In genomic region chr19:53898680-53899341, GRCh38 we compare ENCODE assay signal across 22 cellular contexts. TPM values are rescaled to one million over a fixed set of nuclear protein-coding genes. Genes with fewer than 3 reads are reported as not detected.
A peak's percentile ranks its signal among the peaks of the same experiment; 100 is the strongest.
DNase-seq lines count a peak whose midpoint lies in the region; FAIRE-seq and TF ChIP-seq lines count a peak whose summit lies in the region.
"Had no signal": no experiment of that assay in that cellular context is flagged by ENCODE, and none has a peak within 500 bp of the region (broad histone marks: within the 10 kb centered on the region; RNA-seq: fewer than 3 reads in every experiment).

No MANE protein-coding gene starts in this region.

- BruUV-seq in A673 (replicated peaks; lab: Mats Ljungman, UMichigan): no TSS peak

- intact Hi-C loops in A673 (cut with micrococcal nuclease; ENCODE audit: unreplicated experiment): no loop called here

- H3F3A ChIP-seq in SK-N-SH (replicated peaks; ENCODE audit: insufficient read depth): no peaks in the 10 kb centered on the region

- CTCF ChIA-PET in A673 (lab: Charles Lee) (no interaction called here), HEK293T (lab: Yijun Ruan, JAX) (interaction anchor here (0.7 to 1.2 kb wide), 3 partner anchors 13 to 137 kb away, joined by 3 to 11 read pairs (median 4); no protein-coding TSS in a partner anchor), SK-N-SH (lab: Yijun Ruan, JAX) (interaction anchor here (1.1 to 2.4 kb wide), 4 partner anchors 8 to 501 kb away, joined by 4 to 11 read pairs (median 6); no protein-coding TSS in a partner anchor)

- H3K9ac ChIP-seq in SK-N-SH (no peak overlapping the region), iPS-15b (ENCODE audit: low read depth, low read length) (no peak overlapping the region)

- H3K79me2 ChIP-seq in SK-N-SH (ENCODE audit: insufficient read depth): no peaks in the 10 kb centered on the region

- FAIRE-seq in D721Med (lab: Jason Lieb, UNC): no peak
- FAIRE-seq: GM18507, RCC 7860 had no signal

- no peaks in the 10 kb centered on the region for H4K20me1 ChIP-seq in SK-N-SH (ENCODE audit: insufficient read depth)

- no peak overlapping the region for H2AFZ ChIP-seq in SK-N-SH (ENCODE audit: low read depth)

- H3K27ac ChIP-seq in A673 (ENCODE audit: low read depth, low read length, poor library complexity, severe bottlenecking): no peak overlapping the region
- no peak overlapping the region for H3K27ac ChIP-seq in SK-N-SH (ENCODE audit: low read depth in 2 of 2, low read length in 1 of 2)
- H3K27ac ChIP-seq: adrenal gland, gastroesophageal sphincter, tibial nerve had no signal

- H3K4me1 ChIP-seq in A673 (ENCODE audit: insufficient read depth, low read length, poor library complexity, severe bottlenecking): peaks cover 8% of the 10 kb centered on the region
- H3K4me1 ChIP-seq in SK-N-SH (ENCODE audit: control insufficient read depth in 1 of 2, insufficient read depth in 2 of 2, low read depth in 1 of 2, low read length in 1 of 2): peaks cover 0 to 5% of the 10 kb centered on the region in 2 experiments; a peak in 1 of 4 replicates
- peaks cover 8% of the 10 kb centered on the region for H3K4me1 ChIP-seq in iPS-15b (ENCODE audit: control insufficient read depth, insufficient read depth, low read length)
- H3K4me1 ChIP-seq: adrenal gland had no signal

- H3K36me3 ChIP-seq in A673 (ENCODE audit: insufficient read depth, low read length, poor library complexity, severe bottlenecking) (no peaks in the 10 kb centered on the region), SK-N-SH (replicated peaks in 1 of 2; ENCODE audit: control insufficient read depth in 1 of 2, insufficient read depth in 2 of 2, low read length in 1 of 2) (no peaks in the 10 kb centered on the region), iPS-15b (ENCODE audit: control insufficient read depth, insufficient read depth, low read length) (peaks cover 5% of the 10 kb centered on the region)
- H3K36me3 ChIP-seq: adrenal gland, gastroesophageal sphincter, tibial nerve had no signal

- whole genome bisulfite sequencing in SK-N-SH (ENCODE audit: low lambda C conversion rate): 4% methylated on average over 24 of the region's 40 CpGs

- no peaks in the 10 kb centered on the region for H3K9me2 ChIP-seq in SK-N-SH

- no peak for TF ChIP-seq RAD21 in SK-N-SH (IDR thresholded peaks at IDR 0.05; ENCODE audit: low read length)

- POLR2A ChIA-PET in A673 (lab: Charles Lee; ENCODE audit: low non-redundant PET): no interaction called here
- POLR2A ChIA-PET in HEK293T (lab: Yijun Ruan, JAX): interaction anchor here (0.9 kb wide), 1 partner anchor 82 kb away, joined by 3 read pairs; no protein-coding TSS in a partner anchor
- POLR2A ChIA-PET in SK-N-SH (lab: Yijun Ruan, JAX): no interaction called here

- H3K9me3 ChIP-seq in A673 (ENCODE audit: low read depth, low read length, poor library complexity, severe bottlenecking): no peaks in the 10 kb centered on the region
- no peaks in the 10 kb centered on the region for H3K9me3 ChIP-seq in SK-N-SH
- H3K9me3 ChIP-seq in iPS-15b (ENCODE audit: control insufficient read depth, insufficient read depth, low read length): no peaks in the 10 kb centered on the region
- H3K9me3 ChIP-seq: adrenal gland, gastroesophageal sphincter, tibial nerve had no signal

- no peak for TF ChIP-seq EP300 in SK-N-SH (IDR thresholded peaks at IDR 0.05; ENCODE audit: borderline replicate concordance in 1 of 2, low read depth in 1 of 2, low read length in 1 of 2)

- H3K27me3 ChIP-seq in A673 (replicated peaks; ENCODE audit: insufficient read depth, low read depth, low read length, poor library complexity): peaks cover 7% of the 10 kb centered on the region
- peaks cover 48% of the 10 kb centered on the region for H3K27me3 ChIP-seq in SK-N-SH (ENCODE audit: insufficient read depth)
- H3K27me3 ChIP-seq in iPS-15b (ENCODE audit: control insufficient read depth, insufficient read depth, low read length): peaks cover 7% of the 10 kb centered on the region

- H3K4me2 ChIP-seq in SK-N-SH: 0 out of 2 replicates have a peak overlapping the region, but pooled peaks have one; percentile 33

- DNase-seq in A673 (ENCODE audit: low spot score): peak; percentile 78
- DNase-seq in HEK293T (ENCODE audit: extremely low spot score): peak; percentile 88
- DNase-seq in SK-N-SH: peak; percentile 96
- DNase-seq in GM10266 (ENCODE audit: extremely low spot score): no peak
- no peak for DNase-seq in D721Med (ENCODE audit: insufficient read length, low spot score)
- no peak for DNase-seq in AML-193 (lab: John Stamatoyannopoulos, UW)
- DNase-seq in NOMO-1 (lab: John Stamatoyannopoulos, UW; ENCODE audit: unreplicated experiment in 2 of 2): no peak
- DNase-seq: activated CD4-positive, alpha-beta T cell treated with anti-CD3 and anti-CD28 coated beads, Interleukin-2, amount 10 ng/mL, durations not matched to agents 7 days and 5 days; activated T-cell treated with anti-CD3 and anti-CD28 coated beads, Interleukin-2, amount 50 U/mL, for 72 hours; adrenal gland; Calu3; NCI-H1694 treated with DMSO at 0.1 percent for 48 hours; NCI-H510A treated with DMSO at 0.1 percent for 48 hours; stimulated activated CD4-positive, alpha-beta T cell treated with anti-CD3 and anti-CD28 coated beads, Interleukin-4, amount 100 ng/mL, for 24 hours; T-helper 2 cell had no signal

- TF ChIP-seq CTCF in A673 (conservative IDR thresholded peaks at IDR 0.05; ENCODE audit: low read depth, low read length): no peak
- no peak for TF ChIP-seq CTCF in SK-N-SH (IDR thresholded peaks at IDR 0.05)
- no peak for TF ChIP-seq CTCF in GM10266 (IDR thresholded peaks at IDR 0.05; ENCODE audit: control insufficient read depth, insufficient read depth, low read depth, missing control alignments)
- no peak for TF ChIP-seq CTCF in D721Med (IDR thresholded peaks at IDR 0.05; ENCODE audit: insufficient read depth, missing control alignments)

- no peak overlapping the region for H3K4me3 ChIP-seq in A673 (ENCODE audit: low read depth, low read length, poor library complexity, severe bottlenecking)
- peak overlapping the region in 1 of 2 experiments; percentile 33; a peak in 2 of 4 replicates for H3K4me3 ChIP-seq in SK-N-SH (ENCODE audit: low read depth in 2 of 2, low read length in 1 of 2)
- peak overlapping the region; percentile 55 for H3K4me3 ChIP-seq in iPS-15b (ENCODE audit: low read depth, low read length)
- H3K4me3 ChIP-seq: adrenal gland, gastroesophageal sphincter, tibial nerve had no signal

TF ChIP-seq in HEK293T, 16 proteins besides CTCF, POLR2A, EP300 and RAD21 (continues in another document):
- TF ChIP-seq FOXM1 (IDR thresholded peaks at IDR 0.05; ENCODE audit: borderline replicate concordance) (no peak), FOXA1 (IDR thresholded peaks at IDR 0.05) (no peak), ELF4 (IDR thresholded peaks at IDR 0.05) (no peak), SUZ12 (IDR thresholded peaks at IDR 0.05) (no peak), ARNT (IDR thresholded peaks at IDR 0.05) (no peak), L3MBTL2 (conservative IDR thresholded peaks at IDR 0.05) (no peak), NFRKB (IDR thresholded peaks at IDR 0.05) (no peak), HDGF (IDR thresholded peaks at IDR 0.05; ENCODE audit: borderline replicate concordance) (no peak), ZNF384 (IDR thresholded peaks at IDR 0.05) (no peak), PKNOX1 (IDR thresholded peaks at IDR 0.05) (no peak), TARDBP (IDR thresholded peaks at IDR 0.05) (no peak), SP1 (IDR thresholded peaks at IDR 0.05) (no peak; the same call in 1 of the 2 replicates)

TF ChIP-seq in SK-N-SH, 30 proteins besides CTCF, POLR2A, EP300 and RAD21:
- no peak for TF ChIP-seq MXI1 (IDR thresholded peaks at IDR 0.05; ENCODE audit: low read depth, low read length)

RNA-seq across cellular contexts. Expression of gene CACNG7, which starts 10.3 kb away (rescaled TPM):
- total RNA-seq in A673 (2021): not detected in 2 replicates
- polyA plus RNA-seq in SK-N-SH (2012; rRNA removed): 25.7 and 30.7 TPM in 2 replicates
- 18.5 and 29.5 TPM in 2 replicates for polyA plus RNA-seq in SK-N-SH (2012; cell fraction: cytosol; rRNA removed)
- 34.0 and 43.1 TPM in 2 replicates for polyA plus RNA-seq in SK-N-SH (2012; cell fraction: nucleus; rRNA removed)
- total RNA-seq: activated CD4-positive, alpha-beta T cell treated with anti-CD3 and anti-CD28 coated beads, Interleukin-2, amount 10 ng/mL, durations not matched to agents 7 days and 5 days; activated T-cell treated with anti-CD3 and anti-CD28 coated beads, Interleukin-2, amount 50 U/mL, for 72 hours; Calu3; gastroesophageal sphincter; mononuclear cell; omental fat pad; tibial nerve had no signal

RNA-seq across cellular contexts. Expression of gene PRKCG, which starts 16.8 kb away (rescaled TPM):
- total RNA-seq in A673 (2021): 0.57 and 0.84 TPM in 2 replicates
- polyA plus RNA-seq in SK-N-SH (2012; rRNA removed): 0.08 and 0.26 TPM in 2 replicates
- polyA plus RNA-seq in SK-N-SH (2012; cell fraction: cytosol; rRNA removed): 0.03 and 0.07 TPM in 2 replicates
- polyA plus RNA-seq in SK-N-SH (2012; cell fraction: nucleus; rRNA removed): 1.2 and 1.4 TPM in 2 replicates
- total RNA-seq: activated T-cell treated with anti-CD3 and anti-CD28 coated beads, Interleukin-2, amount 50 U/mL, for 72 hours; adrenal gland; gastroesophageal sphincter; omental fat pad; tibial nerve had no signal
- polyA plus RNA-seq: adrenal gland had no signal

RNA-seq across cellular contexts. Expression of gene MYADM, which starts 31.1 kb away (rescaled TPM):
- 51.3 and 53.2 TPM in 2 replicates for total RNA-seq in A673 (2021)
- polyA plus RNA-seq in SK-N-SH (2012; rRNA removed): 28.3 and 38.7 TPM in 2 replicates
- 23.0 and 25.4 TPM in 2 replicates for polyA plus RNA-seq in SK-N-SH (2012; cell fraction: cytosol; rRNA removed)
- 49.8 and 50.7 TPM in 2 replicates for polyA plus RNA-seq in SK-N-SH (2012; cell fraction: nucleus; rRNA removed)

Comparison
In these comparisons a context has a peak if more than half of its experiments do, and no peak if none do; other contexts are left out.
1. DNase-seq: peak in A673 (single experiment), HEK293T (single experiment) and SK-N-SH (single experiment); none in GM10266 (single experiment), D721Med (single experiment), AML-193 (0 of 2) and NOMO-1 (0 of 2).